11 cellular contexts compared by ENCODE assay signal in the genomic region with DNA sequence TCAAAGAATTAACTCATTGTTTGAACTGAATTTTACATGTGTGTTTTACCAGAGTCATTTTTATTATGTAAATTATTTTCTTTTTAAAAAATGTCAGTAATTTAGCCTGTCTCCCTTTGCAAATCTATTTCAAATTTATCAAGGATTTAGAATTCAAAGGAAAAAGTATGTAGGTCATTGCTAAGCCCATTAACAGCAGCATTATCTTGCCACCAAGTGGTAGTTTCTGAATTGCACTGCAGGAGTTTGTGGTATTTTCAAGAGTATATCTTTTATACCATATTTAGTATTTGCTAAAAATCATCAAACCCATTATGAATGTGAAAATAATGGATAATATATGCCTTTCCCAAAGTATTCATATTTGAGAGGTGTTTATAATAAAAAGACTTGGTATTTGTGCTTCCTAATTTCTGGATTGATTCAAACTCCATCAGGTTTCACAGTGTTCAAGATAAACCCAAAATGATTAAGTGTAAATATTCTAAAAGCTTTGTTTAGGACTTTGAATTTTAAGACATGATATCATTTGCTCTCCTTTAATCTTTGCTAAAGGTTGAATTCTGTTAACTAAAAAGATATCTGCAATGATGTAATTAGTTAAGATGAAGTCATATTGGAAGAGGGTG.
DNase-seq lines count a peak whose midpoint lies in the region; ATAC-seq and TF ChIP-seq lines count a peak whose summit lies in the region.
"Had no signal": no experiment of that assay in that cellular context is flagged by ENCODE, and none has a peak within 500 bp of the region (broad histone marks: within the 10 kb centered on the region; RNA-seq: fewer than 3 reads in every experiment).

No MANE protein-coding gene starts in this region.

- DNase-seq in MCF 10A (ENCODE audit: unreplicated experiment) (peak; percentile 35), breast epithelium (ENCODE audit: low spot score in 2 of 2) (no peak), SK-MEL-5 (ENCODE audit: low read depth, low spot score) (peak; percentile 47), glomerular visceral epithelial cell (ENCODE audit: extremely low spot score) (peak; percentile 16)
- DNase-seq in stimulated activated CD4-positive, alpha-beta T cell treated with anti-CD3 and anti-CD28 coated beads, Interleukin-15, amount 100 ng/mL, for 24 hours: no peak
- DNase-seq in stimulated activated CD4-positive, alpha-beta T cell treated with anti-CD3 and anti-CD28 coated beads, Interleukin-4, amount 100 ng/mL, for 4 hours: no peak
- DNase-seq in activated CD4-positive, CD25-positive, alpha-beta regulatory T cell (lab: John Stamatoyannopoulos, UW): no peak
- DNase-seq: GOT3 had no signal

- no peak overlapping the region for H3K4me3 Mint-ChIP-seq in MCF 10A (ENCODE audit: unreplicated experiment)
- H3K4me3 Mint-ChIP-seq: B cell had no signal

- POLR2A ChIA-PET in MCF 10A (lab: Yijun Ruan, JAX): interaction anchor here (0.6 kb wide), 2 partner anchors 358 to 848 kb away, joined by 3 to 4 read pairs; no protein-coding TSS in a partner anchor

- BruUV-seq in MCF 10A (replicated peaks; lab: Mats Ljungman, UMichigan): no TSS peak

- TF ChIP-seq POLR2A in breast epithelium (IDR thresholded peaks at IDR 0.05): no peak

- H3K36me3 ChIP-seq in breast epithelium: no peaks in the 10 kb centered on the region
- H3K36me3 ChIP-seq: tibial nerve had no signal

- H3K27me3 Mint-ChIP-seq in MCF 10A (ENCODE audit: insufficient read depth, unreplicated experiment): no peaks in the 10 kb centered on the region
- H3K27me3 Mint-ChIP-seq: B cell had no signal

- no peak overlapping the region for H3K27ac Mint-ChIP-seq in MCF 10A (ENCODE audit: low read depth, unreplicated experiment)
- H3K27ac Mint-ChIP-seq: B cell had no signal

- in situ Hi-C loops in SK-MEL-5 (cut with HindIII; ENCODE audit: low pct_unique_long_range_greater_than_20kb, low sequenced_read_pairs): no loop called here

- intact Hi-C loops in MCF 10A (cut with micrococcal nuclease): loop anchor here (1.0 to 5.0 kb wide), 7 partner anchors 292 to 1683 kb away; no protein-coding TSS in a partner anchor
- intact Hi-C loops in breast epithelium (cut with DNase I; ENCODE audit: low total_unique reads): no loop called here

- H3K27me3 ChIP-seq in breast epithelium: no peaks in the 10 kb centered on the region
- H3K27me3 ChIP-seq: tibial nerve had no signal

- H3K27ac ChIP-seq in breast epithelium: no peak overlapping the region
- H3K27ac ChIP-seq: tibial nerve had no signal

- no peaks in the 10 kb centered on the region for H3K4me1 Mint-ChIP-seq in MCF 10A (ENCODE audit: insufficient read depth, unreplicated experiment)
- H3K4me1 Mint-ChIP-seq: B cell had no signal

- H3K4me3 ChIP-seq in breast epithelium: no peak overlapping the region
- H3K4me3 ChIP-seq: tibial nerve had no signal

- no peaks in the 10 kb centered on the region for H3K36me3 Mint-ChIP-seq in MCF 10A (ENCODE audit: insufficient read depth, unreplicated experiment)

- TF ChIP-seq CTCF in MCF 10A (IDR thresholded peaks at IDR 0.05; ENCODE audit: unreplicated experiment) (peak; percentile 61), breast epithelium (IDR thresholded peaks at IDR 0.05) (peak in 1 of 3 donors; percentile 37)

- ATAC-seq in HG03175 (IDR thresholded peaks at IDR 0.05; ENCODE audit: unreplicated experiment): no peak

- H3K9me3 ChIP-seq in breast epithelium: no peaks in the 10 kb centered on the region
- H3K9me3 ChIP-seq: tibial nerve had no signal

- CTCF ChIA-PET in MCF 10A (lab: Yijun Ruan, JAX): interaction anchor here (0.9 to 3.1 kb wide), 8 partner anchors 8 to 1051 kb away, joined by 3 to 34 read pairs (median 4); no protein-coding TSS in a partner anchor

- no peaks in the 10 kb centered on the region for H3K9me3 Mint-ChIP-seq in MCF 10A (ENCODE audit: unreplicated experiment)

- H3K4me1 ChIP-seq in breast epithelium: no peaks in the 10 kb centered on the region
- H3K4me1 ChIP-seq: tibial nerve had no signal

Comparison
In these comparisons a context has a peak if more than half of its experiments do, and no peak if none do; other contexts are left out.
1. DNase-seq: peak in MCF 10A (single experiment), SK-MEL-5 (single experiment) and glomerular visceral epithelial cell (single experiment); none in breast epithelium (0 of 2), stimulated activated CD4-positive, alpha-beta T cell treated with anti-CD3 and anti-CD28 coated beads, Interleukin-15, amount 100 ng/mL, for 24 hours (single experiment), stimulated activated CD4-positive, alpha-beta T cell treated with anti-CD3 and anti-CD28 coated beads, Interleukin-4, amount 100 ng/mL, for 4 hours (0 of 2) and activated CD4-positive, CD25-positive, alpha-beta regulatory T cell (0 of 4).